37 cellular contexts compared by ENCODE assay signal in the genomic region with DNA sequence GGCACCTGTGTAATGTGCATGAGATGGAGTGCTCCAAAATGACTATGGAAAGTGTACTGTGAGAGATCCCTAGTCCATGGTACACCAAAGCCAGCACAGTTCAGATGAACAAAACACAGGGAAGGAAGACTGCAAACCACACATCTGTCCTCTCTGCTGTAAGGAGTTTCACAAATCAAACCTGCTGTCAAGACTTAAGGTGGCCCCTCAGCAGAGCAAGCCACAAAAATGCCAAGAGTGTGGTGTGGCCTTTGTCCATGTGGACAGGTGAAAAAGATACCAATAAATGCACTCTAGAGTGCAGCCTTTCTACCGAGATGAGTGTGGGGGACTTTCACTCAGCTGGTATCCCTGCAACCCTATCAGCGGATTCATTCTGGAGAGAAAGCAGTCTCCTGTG. TPM values are rescaled to one million over a fixed set of nuclear protein-coding genes. Genes with fewer than 3 reads are reported as not detected.
"Had no signal": no experiment of that assay in that cellular context is flagged by ENCODE, and none has a peak within 500 bp of the region (broad histone marks: within the 10 kb centered on the region; RNA-seq: fewer than 3 reads in every experiment).

No MANE protein-coding gene starts in this region.

- H3K27me3 ChIP-seq: SJCRH30 had no signal

- H3K4me3 ChIP-seq: PC-9, SJCRH30, SK-N-MC had no signal

- H3K4me1 ChIP-seq: SJCRH30 had no signal

- DNase-seq: Karpas-422, KBM-7, NCI-H1048, NCI-H1092 treated with DMSO at 0.1 percent for 48 hours, NCI-H1105 treated with DMSO at 0.1 percent for 48 hours, NCI-H1417, NCI-H1436, NCI-H146, NCI-H1694, NCI-H187, NCI-H1930, NCI-H2029 treated with DMSO at 0.1 percent for 48 hours, NCI-H2081 treated with DMSO at 0.1 percent for 48 hours, NCI-H2107, NCI-H2171, NCI-H226, NCI-H446 treated with DMSO at 0.1 percent for 48 hours, NCI-H510A, NCI-H524, NCI-H526, NCI-H69, NCI-H748 treated with DMSO at 0.1 percent for 48 hours, NCI-H82, PC-9, SHP77, SIG-M5, SJCRH30 had no signal

- ATAC-seq: Panc1, Right ventricle myocardium inferior, SK-N-SH treated with all-trans-retinoic acid at 6 μM for 48 hours had no signal

- H3K9me3 ChIP-seq: SJCRH30 had no signal

- H3K36me3 ChIP-seq: SJCRH30 had no signal

- H3K27ac ChIP-seq: KMS-11, PC-9, RWPE1, SJCRH30, SK-N-MC had no signal

RNA-seq across cellular contexts. Expression of a gene that starts 12.9 kb away (rescaled TPM):
- total RNA-seq: LHCN-M2, MCF 10A, OCI-LY7, PC-9, Right ventricle myocardium inferior, RPMI7951, SJCRH30 had no signal
